Comparison of ENCODE assay signal across 10 cellular contexts in the genomic region with DNA sequence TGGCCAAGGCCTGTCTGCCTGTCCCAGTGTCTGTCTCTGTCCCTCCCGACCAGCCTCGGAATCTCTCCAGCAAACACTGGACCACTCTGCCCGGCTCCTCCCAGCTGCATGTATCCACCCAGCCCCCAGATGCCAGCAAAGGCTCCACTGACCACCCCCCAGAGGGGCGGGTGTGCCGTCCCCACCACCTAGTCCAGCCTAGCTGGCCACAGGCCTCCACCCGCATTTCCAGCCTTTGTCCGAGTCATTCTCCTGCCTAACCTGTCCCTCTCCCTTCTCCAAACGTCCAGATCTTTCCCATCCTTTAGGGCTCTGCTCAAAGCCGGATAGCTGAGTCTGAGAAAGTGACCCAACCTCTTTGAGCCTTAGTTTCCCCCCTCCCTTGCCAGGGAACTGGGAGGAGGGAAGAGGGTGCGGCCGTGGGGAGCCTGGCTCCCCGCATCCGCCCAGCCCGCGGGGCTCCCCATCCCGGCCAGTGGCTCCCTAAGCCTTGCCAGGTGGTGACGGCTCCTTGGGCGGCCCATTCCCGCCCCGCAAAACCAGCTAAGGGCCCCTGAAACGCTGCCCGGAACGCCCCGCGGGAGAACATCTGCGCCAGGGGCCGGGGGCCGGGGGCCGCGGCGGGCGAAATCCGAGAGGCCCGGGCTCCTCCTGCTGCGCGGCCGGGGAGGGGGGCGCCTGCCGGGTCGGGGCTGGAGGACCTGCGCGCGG. TPM values are rescaled to one million over a fixed set of nuclear protein-coding genes. Genes with fewer than 3 reads are reported as not detected.
DNase-seq lines count a peak whose midpoint lies in the region; ATAC-seq, FAIRE-seq and TF ChIP-seq lines count a peak whose summit lies in the region.
"Had no signal": no experiment of that assay in that cellular context is flagged by ENCODE, and none has a peak within 500 bp of the region (broad histone marks: within the 10 kb centered on the region; RNA-seq: fewer than 3 reads in every experiment).

No MANE protein-coding gene starts in this region.

- H3K4me2 ChIP-seq in SK-N-SH (no peak overlapping the region), hepatocyte (peak overlapping the region; percentile 73)

- intact Hi-C loops in Panc1 (cut with micrococcal nuclease; ENCODE audit: unreplicated experiment): no loop called here
- intact Hi-C loops in spleen (cut with DNase I; ENCODE audit: low total_unique reads): no loop called here
- intact Hi-C loops in ovary (cut with DNase I): no loop called here

- TF ChIP-seq RAD21 in SK-N-SH (IDR thresholded peaks at IDR 0.05; ENCODE audit: low read length): no peak

- DNase-seq in SK-N-SH (peak; percentile 27), Panc1 (ENCODE audit: low read depth, low spot score) (no peak), hepatocyte (ENCODE audit: low spot score) (peak; percentile 18), spleen (no peak), hypothalamus (lab: John Stamatoyannopoulos, UW) (no peak), ovary (no peak), GM12892 (ENCODE audit: insufficient read length) (no peak)
- DNase-seq: caudate nucleus, GOT3 had no signal

- H3K9ac ChIP-seq in SK-N-SH: no peak overlapping the region

- FAIRE-seq in GM12892 (lab: Jason Lieb, UNC): no peak

- H3K27me3 ChIP-seq in SK-N-SH (ENCODE audit: insufficient read depth) (no peaks in the 10 kb centered on the region), Panc1 (ENCODE audit: control insufficient read depth, insufficient read depth, low read length) (no peaks in the 10 kb centered on the region), hepatocyte (no peaks in the 10 kb centered on the region), spleen (replicated peaks in 1 of 7) (peaks cover 6 to 54% (median 28%) of the 10 kb centered on the region in 7 donors), ovary (no peaks in the 10 kb centered on the region)

- no TSS peak for BruUV-seq in Panc1 (replicated peaks; lab: Mats Ljungman, UMichigan)

- no peaks in the 10 kb centered on the region for H3F3A ChIP-seq in SK-N-SH (replicated peaks; ENCODE audit: insufficient read depth)

- no peaks in the 10 kb centered on the region for H4K20me1 ChIP-seq in SK-N-SH (ENCODE audit: insufficient read depth)
- H4K20me1 ChIP-seq in hepatocyte (ENCODE audit: insufficient read depth, poor library complexity, severe bottlenecking): no peaks in the 10 kb centered on the region

- peaks cover 10 to 20% of the 10 kb centered on the region in 2 experiments; a peak in 2 of 4 replicates for H3K4me1 ChIP-seq in SK-N-SH (ENCODE audit: control insufficient read depth in 1 of 2, insufficient read depth in 2 of 2, low read depth in 1 of 2, low read length in 1 of 2)
- H3K4me1 ChIP-seq in Panc1 (ENCODE audit: control insufficient read depth, insufficient read depth, low read length): peaks cover 8% of the 10 kb centered on the region
- peaks cover 57% of the 10 kb centered on the region for H3K4me1 ChIP-seq in hepatocyte (ENCODE audit: insufficient read depth)
- peaks cover 5 to 34% (median 19%) of the 10 kb centered on the region in 6 donors for H3K4me1 ChIP-seq in spleen
- H3K4me1 ChIP-seq in ovary (ENCODE audit: insufficient read depth): peaks cover 3% of the 10 kb centered on the region

- TF ChIP-seq CTCF in SK-N-SH (IDR thresholded peaks at IDR 0.05) (no peak), Panc1 (IDR thresholded peaks at IDR 0.05) (no peak), hepatocyte (IDR thresholded peaks at IDR 0.05; ENCODE audit: poor library complexity) (no peak), spleen (IDR thresholded peaks at IDR 0.05 in 8 of 11, conservative IDR thresholded peaks at IDR 0.05 in 3 of 11) (no peak), ovary (IDR thresholded peaks at IDR 0.05) (no peak)

- H2AFZ ChIP-seq in SK-N-SH (ENCODE audit: low read depth) (no peak overlapping the region), hepatocyte (no peak overlapping the region)

- H3K9me3 ChIP-seq in SK-N-SH: no peaks in the 10 kb centered on the region
- H3K9me3 ChIP-seq in Panc1 (ENCODE audit: control insufficient read depth, insufficient read depth, low read depth, low read length): no peaks in the 10 kb centered on the region
- no peaks in the 10 kb centered on the region for H3K9me3 ChIP-seq in hepatocyte (ENCODE audit: low read depth)
- H3K9me3 ChIP-seq in spleen: no peaks in the 10 kb centered on the region
- no peaks in the 10 kb centered on the region for H3K9me3 ChIP-seq in ovary

- ATAC-seq in SK-N-SH treated with all-trans-retinoic acid at 6 μM for 48 hours (no peak), Panc1 (no peak)

- POLR2A ChIA-PET in SK-N-SH (lab: Yijun Ruan, JAX): no interaction called here
- POLR2A ChIA-PET in Panc1 (lab: Charles Lee): no interaction called here

- H3K36me3 ChIP-seq in SK-N-SH (replicated peaks in 1 of 2; ENCODE audit: control insufficient read depth in 1 of 2, insufficient read depth in 2 of 2, low read length in 1 of 2) (no peaks in the 10 kb centered on the region), Panc1 (ENCODE audit: control insufficient read depth, insufficient read depth, low read length) (no peaks in the 10 kb centered on the region), hepatocyte (replicated peaks; ENCODE audit: insufficient read depth, low read depth) (no peaks in the 10 kb centered on the region), spleen (no peaks in the 10 kb centered on the region), ovary (no peaks in the 10 kb centered on the region)

- no peak overlapping the region for H3K4me3 ChIP-seq in SK-N-SH (ENCODE audit: low read depth in 2 of 2, low read length in 1 of 2)
- no peak overlapping the region for H3K4me3 ChIP-seq in Panc1 (ENCODE audit: low read depth in 2 of 2, low read length in 2 of 2)
- no peak overlapping the region for H3K4me3 ChIP-seq in hepatocyte
- H3K4me3 ChIP-seq in spleen: peak overlapping the region in 5 of 8 donors; percentile 20 to 62 (median 29)
- no peak overlapping the region for H3K4me3 ChIP-seq in ovary

- 83% methylated on average over 13 of the region's 43 CpGs for WGBS in SK-N-SH (ENCODE audit: low lambda C conversion rate)
- WGBS in hepatocyte (ENCODE audit: low lambda C conversion rate, missing lambda C conversion rate): 34% methylated on average over 22 of the region's 43 CpGs
- 25 to 65% (median 30%) methylated on average over 16 to 43 of the region's 43 CpGs for WGBS in spleen, 5 donors
- WGBS in ovary, 3 donors: 21 to 30% (median 27%) methylated on average over 25 to 43 of the region's 43 CpGs

- CTCF ChIA-PET in SK-N-SH (lab: Yijun Ruan, JAX): no interaction called here
- CTCF ChIA-PET in Panc1 (lab: Charles Lee): no interaction called here

- TF ChIP-seq EP300 in SK-N-SH (IDR thresholded peaks at IDR 0.05; ENCODE audit: borderline replicate concordance in 1 of 2, low read depth in 1 of 2, low read length in 1 of 2) (no peak), ovary (IDR thresholded peaks at IDR 0.05) (no peak)

- TF ChIP-seq POLR2A in spleen (IDR thresholded peaks at IDR 0.05) (no peak), ovary (IDR thresholded peaks at IDR 0.05) (no peak), GM12892 (IDR thresholded peaks at IDR 0.05; ENCODE audit: low read depth, low read length) (no peak)

- in situ Hi-C loops in Panc1 (cut with HindIII; ENCODE audit: low pct_unique_long_range_greater_than_20kb, low sequenced_read_pairs): no loop called here

- H3K9me2 ChIP-seq in SK-N-SH (no peaks in the 10 kb centered on the region), hepatocyte (replicated peaks; ENCODE audit: insufficient read depth) (no peaks in the 10 kb centered on the region)

- H3K79me2 ChIP-seq in SK-N-SH (ENCODE audit: insufficient read depth): no peaks in the 10 kb centered on the region
- peaks cover 3% of the 10 kb centered on the region for H3K79me2 ChIP-seq in hepatocyte

- H3K27ac ChIP-seq in SK-N-SH (ENCODE audit: low read depth in 2 of 2, low read length in 1 of 2): no peak overlapping the region
- H3K27ac ChIP-seq in Panc1 (ENCODE audit: low read length): peak overlapping the region; percentile 44; the same call in 1 of the 2 replicates
- peak overlapping the region; percentile 97 for H3K27ac ChIP-seq in hepatocyte
- H3K27ac ChIP-seq in spleen: no peak overlapping the region
- no peak overlapping the region for H3K27ac ChIP-seq in ovary

TF ChIP-seq in SK-N-SH, 30 proteins besides CTCF, POLR2A, EP300 and RAD21 (continues in another document):
- TF ChIP-seq TEAD4 (IDR thresholded peaks at IDR 0.05; ENCODE audit: borderline replicate concordance, insufficient read depth): no peak

TF ChIP-seq in SK-N-SH treated with all-trans-retinoic acid at 6 μM for 48 hours, 23 proteins besides CTCF, POLR2A, EP300 and RAD21 (continues in another document):
- TF ChIP-seq ZFP3 (CRISPR knock-in tag; IDR thresholded peaks at IDR 0.05) (no peak), SNAI2 (CRISPR knock-in tag; IDR thresholded peaks at IDR 0.05) (no peak)

RNA-seq across cellular contexts. Expression of a gene that starts 34.6 kb away (rescaled TPM):
- 21.3 and 21.4 TPM in 2 replicates for polyA plus RNA-seq in SK-N-SH (2012; rRNA removed)
- polyA plus RNA-seq in SK-N-SH (2012; cell fraction: cytosol; rRNA removed): 6.2 and 10.8 TPM in 2 replicates
- 85.4 and 152 TPM in 2 replicates for polyA plus RNA-seq in SK-N-SH (2012; cell fraction: nucleus; rRNA removed)
- 23.7 TPM for total RNA-seq in Panc1 (2021; ENCODE audit: unreplicated experiment)
- polyA plus RNA-seq in Panc1 (2012; ENCODE audit: insufficient read length): 29.6 TPM
- total RNA-seq in hepatocyte: 43.8 and 46.5 TPM in 2 replicates
- polyA plus RNA-seq in hepatocyte: 88.1 and 90.7 TPM in 2 replicates
- total RNA-seq in spleen: 10 to 100 TPM in 6 of 7 donors, 1 to 10 TPM in 1; 8.6 to 24.0 (median 15.7) TPM
- polyA plus RNA-seq in spleen: 1 to 10 TPM; 2.2 to 4.9 (median 2.3) TPM
- 10 to 100 TPM; 13.7 to 48.1 (median 20.9) TPM for total RNA-seq in ovary
- 1 to 10 TPM; 2.2 to 6.7 TPM for polyA plus RNA-seq in ovary
- 3.3 TPM for polyA plus RNA-seq in GM12892 (2012; ENCODE audit: missing spikeins)

RNA-seq across cellular contexts. Expression of a gene that starts 48.3 kb away (rescaled TPM):
- polyA plus RNA-seq in SK-N-SH (2012; rRNA removed) (8.5 and 8.8 TPM in 2 replicates), hepatocyte (9.9 and 12.2 TPM in 2 replicates), spleen (1 to 10 TPM; 3.7 to 5.8 (median 3.8) TPM), ovary (10 to 100 TPM in 1 of 2 donors, 1 to 10 TPM in 1; 7.2 to 17.2 TPM)
- 10.9 and 11.4 TPM in 2 replicates for polyA plus RNA-seq in SK-N-SH (2012; cell fraction: cytosol; rRNA removed)
- 9.1 and 15.4 TPM in 2 replicates for polyA plus RNA-seq in SK-N-SH (2012; cell fraction: nucleus; rRNA removed)
- total RNA-seq in Panc1 (2021; ENCODE audit: unreplicated experiment) (27.1 TPM), hepatocyte (27.0 and 30.2 TPM in 2 replicates), spleen (10 to 100 TPM; 17.0 to 30.6 (median 21.9) TPM), ovary (10 to 100 TPM in 6 of 7 donors, 1 to 10 TPM in 1; 8.1 to 22.3 (median 18.6) TPM)
- 12.8 TPM for polyA plus RNA-seq in Panc1 (2012; ENCODE audit: insufficient read length)
- 5.3 TPM for polyA plus RNA-seq in GM12892 (2012; ENCODE audit: missing spikeins)

Comparison
In these comparisons a context has a peak if more than half of its experiments do, and no peak if none do; other contexts are left out.
1. DNase-seq: peak in SK-N-SH (single experiment) and hepatocyte (single experiment); none in Panc1 (single experiment), spleen (single experiment), hypothalamus (0 of 51), ovary (0 of 5) and GM12892 (single experiment).
2. H3K27ac ChIP-seq: peak in Panc1 (single experiment) and hepatocyte (single experiment); none in SK-N-SH (0 of 2), spleen (0 of 8) and ovary (0 of 2).
3. H3K4me3 ChIP-seq: peak in spleen (5 of 8); none in SK-N-SH (0 of 2), Panc1 (0 of 2), hepatocyte (single experiment) and ovary (single experiment).